In genomic region chr2:178263159-178263860, GRCh38 we compare ENCODE assay signal across 25 cellular contexts.
"Had no signal": no experiment of that assay in that cellular context is flagged by ENCODE, and none has a peak within 500 bp of the region (broad histone marks: within the 10 kb centered on the region; RNA-seq: fewer than 3 reads in every experiment).

No MANE protein-coding gene starts in this region.

- H3K27ac ChIP-seq: adrenal gland, ascending aorta, brain microvascular endothelial cell, heart left ventricle, left ventricle myocardium inferior, neutrophil, sigmoid colon, suprapubic skin, tibial artery, upper lobe of right lung, WERI-Rb-1 had no signal

- H3K27me3 ChIP-seq: adrenal gland, ascending aorta, brain microvascular endothelial cell, heart left ventricle, neutrophil, sigmoid colon, suprapubic skin, tibial artery, upper lobe of right lung had no signal

- H3K4me1 ChIP-seq: adrenal gland, ascending aorta, heart left ventricle, left ventricle myocardium inferior, sigmoid colon, suprapubic skin, tibial artery, upper lobe of right lung had no signal

- H3K4me3 ChIP-seq: adrenal gland, ascending aorta, heart left ventricle, left ventricle myocardium inferior, mucosa of descending colon, sigmoid colon, suprapubic skin, tibial artery, upper lobe of right lung had no signal

- DNase-seq: activated CD4-positive, alpha-beta T cell treated with anti-CD3 and anti-CD28 coated beads for 48 hours; activated CD4-positive, alpha-beta T cell treated with anti-CD3 and anti-CD28 coated beads, Interleukin-2, amount 50 U/mL, for 48 hours; activated CD8-positive, alpha-beta memory T cell treated with anti-CD3 and anti-CD28 coated beads for 24 hours; activated effector memory CD4-positive, alpha-beta T cell treated with Interleukin-2 at 50 U/mL for 16 hours; activated naive CD4-positive, alpha-beta T cell treated with Interleukin-2 at 50 U/mL for 16 hours; activated naive CD8-positive, alpha-beta T cell treated with anti-CD3 and anti-CD28 coated beads for 36 hours; adrenal gland; brain microvascular endothelial cell; cortex of kidney; foreskin fibroblast; heart left ventricle; left ventricle myocardium inferior; mucosa of descending colon; retina; sigmoid colon; stimulated activated CD4-positive, alpha-beta T cell treated with anti-CD3 and anti-CD28 coated beads, Interleukin-15, amount 100 ng/mL, for 24 hours; stimulated activated CD4-positive, alpha-beta T cell treated with anti-CD3 and anti-CD28 coated beads, Interleukin-2, amount 100 ng/mL, for 24 hours; stimulated activated naive CD4-positive, alpha-beta T cell; tibial artery; upper lobe of right lung; WERI-Rb-1 had no signal

- H3K36me3 ChIP-seq: adrenal gland, ascending aorta, brain microvascular endothelial cell, heart left ventricle, left ventricle myocardium inferior, neutrophil, sigmoid colon, suprapubic skin, tibial artery, upper lobe of right lung, WERI-Rb-1 had no signal

- ATAC-seq: activated CD4-positive, CD25-positive, alpha-beta regulatory T cell treated with anti-CD3 and anti-CD28 coated beads, Interleukin-2, amount 50 U/mL, for 24 hours; heart left ventricle; mucosa of descending colon; upper lobe of right lung had no signal

- H3K9me3 ChIP-seq: adrenal gland, ascending aorta, heart left ventricle, left ventricle myocardium inferior, mucosa of descending colon, neutrophil, sigmoid colon, suprapubic skin, tibial artery, upper lobe of right lung had no signal
